In genomic region chr17:50863221-50863843, GRCh38 we compare ENCODE assay signal across 8 cellular contexts. TPM values are rescaled to one million over a fixed set of nuclear protein-coding genes. Genes with fewer than 3 reads are reported as not detected.
DNase-seq lines count a peak whose midpoint lies in the region; ATAC-seq and TF ChIP-seq lines count a peak whose summit lies in the region.

No MANE protein-coding gene starts in this region.

- peak overlapping the region; percentile 78 for H3K4me3 ChIP-seq in colonic mucosa
- peak overlapping the region; percentile 8 for H3K4me3 ChIP-seq in thymus (ENCODE audit: low read length)

- TF ChIP-seq CTCF in colonic mucosa (IDR thresholded peaks at IDR 0.05) = peak; percentile 50

- WGBS in thymus = 98% methylated on average over 11 of the region's 11 CpGs

- peak; percentile 35 for DNase-seq in stimulated activated naive CD4-positive, alpha-beta T cell treated with Interleukin-2 at 50 U/mL for 16 hours (lab: John Stamatoyannopoulos, UW)
- DNase-seq in stimulated activated naive CD4-positive, alpha-beta T cell (lab: John Stamatoyannopoulos, UW) = no peak
- DNase-seq in RKO (ENCODE audit: low spot score) (peak; percentile 43), colonic mucosa (peak; percentile 71), mesenteric fat pad (ENCODE audit: low spot score) (peak; percentile 59), germinal center (ENCODE audit: low spot score) (no peak)

- intact Hi-C loops in colonic mucosa (cut with DNase I) = no loop called here

- H3K9me3 ChIP-seq in colonic mucosa (no peaks in the 10 kb centered on the region), thymus (ENCODE audit: control insufficient read depth) (no peaks in the 10 kb centered on the region)

- H3K9ac ChIP-seq in colonic mucosa (ENCODE audit: low read depth in 2 of 2, low read length in 2 of 2) = peak overlapping the region in 1 of 2 donors; percentile 99

- H3K27ac ChIP-seq in colonic mucosa (peak overlapping the region; percentile 100), thymus (ENCODE audit: low read depth) (no peak overlapping the region)

- no peak for ATAC-seq in HG03565 (IDR thresholded peaks at IDR 0.05; ENCODE audit: unreplicated experiment)

- no peaks in the 10 kb centered on the region for H3K27me3 ChIP-seq in colonic mucosa
- H3K27me3 ChIP-seq in thymus (ENCODE audit: control insufficient read depth, insufficient read depth) = no peaks in the 10 kb centered on the region

- H3K4me1 ChIP-seq in colonic mucosa (no peaks in the 10 kb centered on the region), thymus (ENCODE audit: control insufficient read depth, insufficient read depth, low read length) (peaks cover 9% of the 10 kb centered on the region)

- H3K36me3 ChIP-seq in colonic mucosa (no peaks in the 10 kb centered on the region), thymus (ENCODE audit: control insufficient read depth, insufficient read depth) (peaks cover 7% of the 10 kb centered on the region)

RNA-seq across cellular contexts. Expression of gene TOB1, which starts 2.8 kb away (rescaled TPM):
- total RNA-seq in colonic mucosa (100 to 1,000 TPM; 116 to 169 TPM), mesenteric fat pad (70.7 TPM)
- 49.3 TPM for polyA plus RNA-seq in thymus

RNA-seq across cellular contexts. Expression of gene WFIKKN2, which starts 27.9 kb away (rescaled TPM):
- under 1 TPM; 0.10 to 0.13 TPM for total RNA-seq in colonic mucosa
- total RNA-seq in mesenteric fat pad = 0.16 TPM
- 0.82 TPM for polyA plus RNA-seq in thymus

Comparison
In these comparisons a context has a peak if more than half of its experiments do, and no peak if none do; other contexts are left out.
1. DNase-seq: peak in stimulated activated naive CD4-positive, alpha-beta T cell treated with Interleukin-2 at 50 U/mL for 16 hours (single experiment), RKO (single experiment), colonic mucosa (single experiment) and mesenteric fat pad (single experiment); none in stimulated activated naive CD4-positive, alpha-beta T cell (0 of 6) and germinal center (single experiment).